Comparison of ENCODE assay signal across 12 cellular contexts in the genomic region with DNA sequence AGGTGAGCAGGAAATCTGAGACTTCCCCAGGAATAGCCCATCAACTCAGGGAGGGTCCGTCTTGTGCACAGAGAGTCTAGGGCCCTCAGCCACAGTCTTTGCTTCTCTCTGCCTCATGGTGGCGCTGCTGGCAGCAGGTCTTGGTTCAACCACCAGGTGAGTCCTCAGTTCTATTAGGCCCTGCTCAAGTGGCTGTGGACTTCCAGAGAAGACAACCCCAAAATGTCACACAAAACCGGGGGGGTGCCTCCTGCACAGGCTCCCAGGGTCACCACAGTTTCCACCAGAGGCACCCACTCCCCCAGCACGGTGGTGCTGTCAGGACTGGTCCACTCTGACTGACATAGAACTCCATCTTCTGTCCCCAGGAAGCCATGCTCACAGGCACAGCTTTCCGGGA. TPM values are rescaled to one million over a fixed set of nuclear protein-coding genes. Genes with fewer than 3 reads are reported as not detected.
DNase-seq lines count a peak whose midpoint lies in the region; ATAC-seq and TF ChIP-seq lines count a peak whose summit lies in the region.
"Had no signal": no experiment of that assay in that cellular context is flagged by ENCODE, and none has a peak within 500 bp of the region (broad histone marks: within the 10 kb centered on the region; RNA-seq: fewer than 3 reads in every experiment).

No MANE protein-coding gene starts in this region.

- no peaks in the 10 kb centered on the region for H3K9me3 ChIP-seq in colonic mucosa
- H3K9me3 ChIP-seq: neutrophil had no signal

- peaks cover 4% of the 10 kb centered on the region for H3K36me3 Mint-ChIP-seq in neural crest cell (ENCODE audit: low read depth)
- H3K36me3 Mint-ChIP-seq: activated naive CD4-positive, alpha-beta T cell treated with anti-CD3 and anti-CD28 coated beads, Interleukin-2, amount 50 U/mL, for 24 hours had no signal

- peaks cover 3% of the 10 kb centered on the region for H3K27me3 Mint-ChIP-seq in neural crest cell (ENCODE audit: low read depth)

- no peak overlapping the region for H3K4me3 ChIP-seq in colonic mucosa
- H3K4me3 ChIP-seq: SJSA1 had no signal

- ATAC-seq in HG03039 (IDR thresholded peaks at IDR 0.05; ENCODE audit: unreplicated experiment): no peak

- DNase-seq in DMS 273 (lab: John Stamatoyannopoulos, UW; ENCODE audit: unreplicated experiment) (peak; percentile 49), DMS 273 treated with DMSO at 0.1 percent for 48 hours (lab: John Stamatoyannopoulos, UW) (no peak), HuH-7 (ENCODE audit: low spot score) (peak; percentile 80), colonic mucosa (no peak), neural crest cell (ENCODE audit: low read depth, low spot score) (no peak), hepatic stellate cell (ENCODE audit: low spot score) (no peak), RKO (ENCODE audit: low spot score) (no peak)

- H3K27ac ChIP-seq in colonic mucosa: no peak overlapping the region
- H3K27ac ChIP-seq: neutrophil, SJSA1 had no signal

- no peak overlapping the region for H3K9ac ChIP-seq in colonic mucosa (ENCODE audit: low read depth in 2 of 2, low read length in 2 of 2)

- no peak overlapping the region for H3K27ac Mint-ChIP-seq in neural crest cell (ENCODE audit: unreplicated experiment)
- H3K27ac Mint-ChIP-seq: activated naive CD4-positive, alpha-beta T cell treated with anti-CD3 and anti-CD28 coated beads, Interleukin-2, amount 50 U/mL, for 24 hours had no signal

- intact Hi-C loops in colonic mucosa (cut with DNase I): no loop called here

- no peaks in the 10 kb centered on the region for H3K27me3 ChIP-seq in colonic mucosa
- H3K27me3 ChIP-seq: SJSA1 had no signal

- H3K4me1 ChIP-seq in colonic mucosa: no peaks in the 10 kb centered on the region
- H3K4me1 ChIP-seq: SJSA1 had no signal

- TF ChIP-seq CTCF in colonic mucosa (IDR thresholded peaks at IDR 0.05): peak; percentile 53
- TF ChIP-seq CTCF in neural crest cell (conservative IDR thresholded peaks at IDR 0.05): peak; percentile 36

- peaks cover 3% of the 10 kb centered on the region for H3K9me3 Mint-ChIP-seq in neural crest cell
- H3K9me3 Mint-ChIP-seq: activated naive CD4-positive, alpha-beta T cell treated with anti-CD3 and anti-CD28 coated beads, Interleukin-2, amount 50 U/mL, for 24 hours had no signal

- peak overlapping the region; percentile 3 for H3K4me3 Mint-ChIP-seq in neural crest cell
- H3K4me3 Mint-ChIP-seq: activated naive CD4-positive, alpha-beta T cell treated with anti-CD3 and anti-CD28 coated beads, Interleukin-2, amount 50 U/mL, for 24 hours had no signal

- no peaks in the 10 kb centered on the region for H3K36me3 ChIP-seq in colonic mucosa
- H3K36me3 ChIP-seq: neutrophil, SJSA1 had no signal

- peaks cover 20% of the 10 kb centered on the region for H3K4me1 Mint-ChIP-seq in neural crest cell

RNA-seq across cellular contexts. Expression of a gene that starts 2.4 kb away (rescaled TPM):
- total RNA-seq in colonic mucosa: not detected
- total RNA-seq in neural crest cell: not detected in 2 replicates
- total RNA-seq: glomerular endothelial cell, SJSA1 had no signal

RNA-seq across cellular contexts. Expression of a gene that starts 11.1 kb away (rescaled TPM):
- not detected for total RNA-seq in colonic mucosa
- total RNA-seq in neural crest cell: 4.1 and 5.8 TPM in 2 replicates
- total RNA-seq: glomerular endothelial cell, SJSA1 had no signal

RNA-seq across cellular contexts. Expression of a gene that starts 13.3 kb away (rescaled TPM):
- total RNA-seq in colonic mucosa: 1 to 10 TPM; 3.0 to 4.4 TPM
- 11.8 and 12.8 TPM in 2 replicates for total RNA-seq in neural crest cell

RNA-seq across cellular contexts. Expression of a gene that starts 13.4 kb away (rescaled TPM):
- total RNA-seq in colonic mucosa (100 to 1,000 TPM in 1 of 2 donors, 10 to 100 TPM in 1; 99.5 to 109 TPM), neural crest cell (85.7 and 89.0 TPM in 2 replicates)

RNA-seq across cellular contexts. Expression of a gene that starts 16.9 kb away (rescaled TPM):
- total RNA-seq in colonic mucosa (not detected), neural crest cell (52.4 and 54.2 TPM in 2 replicates)
- total RNA-seq: glomerular endothelial cell, SJSA1 had no signal

Comparison
In these comparisons a context has a peak if more than half of its experiments do, and no peak if none do; other contexts are left out.
1. DNase-seq: peak in DMS 273 (single experiment) and HuH-7 (single experiment); none in DMS 273 treated with DMSO at 0.1 percent for 48 hours (single experiment), colonic mucosa (single experiment), neural crest cell (single experiment), hepatic stellate cell (single experiment) and RKO (single experiment).